In the genomic region with DNA sequence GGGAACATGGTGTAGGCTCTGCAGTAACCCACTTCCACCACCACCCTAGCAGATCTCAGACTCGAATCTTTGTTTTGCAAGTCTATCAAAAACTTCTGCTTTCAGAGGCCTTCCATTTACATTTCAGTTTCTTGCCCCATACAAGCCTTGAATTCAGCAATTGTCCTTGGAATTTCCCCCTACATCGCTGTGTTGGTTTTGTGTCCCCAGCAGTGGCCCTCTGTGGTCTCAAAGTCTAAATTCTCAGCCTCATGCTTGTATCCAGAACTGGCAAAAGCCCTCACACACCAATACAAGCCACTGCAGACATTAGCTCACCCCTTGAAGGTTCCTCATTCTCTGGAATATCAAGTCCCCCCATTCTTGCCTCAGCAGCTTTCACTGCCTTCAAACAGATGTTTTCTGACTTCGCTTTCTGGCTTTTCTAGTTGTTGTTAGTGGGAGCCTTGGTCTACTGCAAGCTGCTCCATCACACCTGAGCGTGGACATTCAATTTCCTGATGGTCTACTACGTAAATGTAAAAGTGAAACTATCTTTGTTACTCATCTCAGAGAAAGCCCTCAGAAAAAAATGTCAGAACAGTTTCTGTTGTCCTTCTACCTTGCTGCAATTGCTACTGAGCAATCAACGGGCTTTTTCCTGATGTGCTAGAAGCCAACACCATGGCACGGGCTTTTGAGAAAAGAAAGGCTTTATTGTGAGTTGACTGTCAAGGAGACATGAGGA, we compare ENCODE assay signal across 8 cellular contexts. TPM values are rescaled to one million over a fixed set of nuclear protein-coding genes. Genes with fewer than 3 reads are reported as not detected.
DNase-seq lines count a peak whose midpoint lies in the region; ATAC-seq and TF ChIP-seq lines count a peak whose summit lies in the region.

No MANE protein-coding gene starts in this region.

- H3K9ac ChIP-seq in Loucy (ENCODE audit: low read depth, low read length, poor library complexity, severe bottlenecking) = no peak overlapping the region

- TF ChIP-seq CTCF in GM10266 (IDR thresholded peaks at IDR 0.05; ENCODE audit: control insufficient read depth, insufficient read depth, low read depth, missing control alignments) (no peak), Loucy (conservative IDR thresholded peaks at IDR 0.05; ENCODE audit: low read length) (no peak)

- peaks cover 19% of the 10 kb centered on the region for H4K20me1 ChIP-seq in Loucy (ENCODE audit: insufficient read depth, low read length, poor library complexity, severe bottlenecking)

- H3K27ac Mint-ChIP-seq in immature natural killer cell = peak overlapping the region; percentile 88 to 96 (median 94)

- peaks cover 23 to 29% of the 10 kb centered on the region in 2 donors for H3K4me1 Mint-ChIP-seq in immature natural killer cell

- H3K4me1 ChIP-seq in Loucy (ENCODE audit: insufficient read depth, low read length, poor library complexity, severe bottlenecking) = peaks cover 14% of the 10 kb centered on the region

- no peaks in the 10 kb centered on the region for H3K9me3 ChIP-seq in Loucy (ENCODE audit: insufficient read depth, low read depth, low read length)

- H3K9me2 ChIP-seq in Loucy (replicated peaks; ENCODE audit: low read depth, low read length) = no peaks in the 10 kb centered on the region

- H3F3A ChIP-seq in Loucy (ENCODE audit: low read depth) = peaks cover 9% of the 10 kb centered on the region; the same call in 1 of the 2 replicates

- peak overlapping the region in 4 of 5 donors; percentile 8 to 92 (median 43) for H3K4me3 Mint-ChIP-seq in immature natural killer cell

- peaks cover 0 to 4% (median 0%) of the 10 kb centered on the region in 3 donors for H3K36me3 Mint-ChIP-seq in immature natural killer cell

- H3K4me3 ChIP-seq in Loucy (ENCODE audit: low read length, poor library complexity, severe bottlenecking) (no peak overlapping the region), H7 (ENCODE audit: insufficient read depth, low read depth, low read length) (no peak overlapping the region)

- H3K27me3 ChIP-seq in Loucy (ENCODE audit: insufficient read depth, low read length, poor library complexity, severe bottlenecking) (no peaks in the 10 kb centered on the region), H7 (ENCODE audit: control insufficient read depth, insufficient read depth, low read length) (no peaks in the 10 kb centered on the region; the same call in 1 of the 2 replicates)

- H3K4me2 ChIP-seq in Loucy (ENCODE audit: low read depth, low read length, poor library complexity, severe bottlenecking) = peak overlapping the region; percentile 39

- H3K79me2 ChIP-seq in Loucy (ENCODE audit: insufficient read depth, low read length) = peaks cover 19% of the 10 kb centered on the region

- no peaks in the 10 kb centered on the region for H3K36me3 ChIP-seq in Loucy (ENCODE audit: insufficient read depth, low read length)
- 0 out of 2 replicates have a peak, but pooled peaks cover 2% of the 10 kb centered on the region for H3K36me3 ChIP-seq in H7 (replicated peaks; ENCODE audit: control insufficient read depth, insufficient read depth, low read length)

- H2AFZ ChIP-seq in Loucy (ENCODE audit: low read length) = peak overlapping the region; percentile 79

- H3K9me3 Mint-ChIP-seq in immature natural killer cell = no peaks in the 10 kb centered on the region

- DNase-seq in GM10266 (ENCODE audit: extremely low spot score) (peak; percentile 71), immature natural killer cell (peak; percentile 22 to 34 (median 29)), NCI-H774 (lab: John Stamatoyannopoulos, UW) (no peak), activated gamma-delta T cell (lab: John Stamatoyannopoulos, UW) (no peak), H7 (no peak), NCI-H1436 (lab: John Stamatoyannopoulos, UW) (no peak)

- H3K27me3 Mint-ChIP-seq in immature natural killer cell (ENCODE audit: low read depth in 3 of 3) = peaks cover 6 to 14% (median 6%) of the 10 kb centered on the region in 3 donors

- peak; percentile 41 for ATAC-seq in GM21515 (IDR thresholded peaks at IDR 0.05; ENCODE audit: unreplicated experiment)

RNA-seq across cellular contexts. Expression of gene NUB1, which starts 1.8 kb away (rescaled TPM):
- 10 to 100 TPM; 49.8 to 85.4 (median 77.4) TPM for polyA plus RNA-seq in immature natural killer cell
- 22.7 and 35.3 TPM in 2 replicates for total RNA-seq in H7 (2014; rRNA removed; shearing (Covaris generic))

Comparison
In these comparisons a context has a peak if more than half of its experiments do, and no peak if none do; other contexts are left out.
1. DNase-seq: peak in GM10266 (single experiment) and immature natural killer cell (3 of 3); none in NCI-H774 (single experiment), activated gamma-delta T cell (single experiment), H7 (single experiment) and NCI-H1436 (single experiment).